In the genomic region with DNA sequence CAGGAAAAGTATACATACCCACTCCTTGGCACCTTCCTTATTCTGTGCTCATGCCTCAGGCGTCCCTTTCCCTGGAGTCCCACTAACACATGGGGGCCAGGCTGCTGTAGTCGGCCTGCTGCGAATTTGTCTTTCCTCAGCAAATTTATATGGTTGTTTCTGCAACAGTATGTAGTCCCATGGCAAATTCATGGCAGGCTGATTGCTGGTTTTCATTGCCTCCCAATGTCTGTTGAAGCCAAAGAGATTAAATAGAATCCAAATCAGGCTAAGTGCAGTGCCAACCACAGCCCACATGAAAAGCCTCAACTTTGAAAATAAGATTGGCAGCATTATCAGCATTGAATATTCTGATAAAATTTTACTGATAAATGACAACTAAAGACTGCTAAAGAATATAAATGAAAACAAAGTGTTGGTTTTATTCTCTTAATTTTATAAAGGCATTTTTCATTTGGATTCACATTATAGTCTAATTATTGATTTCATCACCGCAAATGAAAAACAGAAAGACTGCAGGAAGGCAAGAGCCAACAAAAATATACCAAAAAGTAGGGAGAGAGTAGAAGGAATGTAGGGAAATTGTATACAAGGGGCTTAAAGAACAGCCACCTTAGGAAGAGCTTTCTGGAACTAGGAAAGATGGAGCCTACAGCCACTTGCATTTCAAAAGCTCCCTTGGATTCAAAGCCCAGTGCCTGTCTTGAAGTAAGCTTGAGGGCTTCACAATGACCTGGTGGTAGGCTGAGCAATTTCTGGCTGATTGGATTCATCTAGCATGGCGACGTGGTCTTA, we compare ENCODE assay signal across 18 cellular contexts.
"Had no signal": no experiment of that assay in that cellular context is flagged by ENCODE, and none has a peak within 500 bp of the region (broad histone marks: within the 10 kb centered on the region; RNA-seq: fewer than 3 reads in every experiment).

No MANE protein-coding gene starts in this region.

- H3K9ac ChIP-seq: neural progenitor cell had no signal

- H3K4me2 ChIP-seq: neural progenitor cell had no signal

- H3K9me3 ChIP-seq: lower lobe of right lung, mucosa of descending colon, ovary, right lobe of liver, testis, tibial artery had no signal

- H2AFZ ChIP-seq: neural progenitor cell had no signal

- H3K36me3 ChIP-seq: lower lobe of right lung, neural progenitor cell, ovary, right lobe of liver, tibial artery had no signal

- H3K4me1 ChIP-seq: lower lobe of right lung, neural progenitor cell, right lobe of liver, testis, tibial artery had no signal

- H3K27ac ChIP-seq: dorsolateral prefrontal cortex, lower lobe of right lung, neural progenitor cell, ovary, right lobe of liver, testis, tibial artery had no signal

- DNase-seq: central memory CD4-positive, alpha-beta T cell; dorsolateral prefrontal cortex; effector CD4-positive, alpha-beta T cell; head of caudate nucleus; left ventricle myocardium superior; lower lobe of right lung; mucosa of descending colon; naive B cell; nucleus accumbens; ovary; right lobe of liver; stimulated activated CD4-positive, alpha-beta T cell treated with anti-CD3 and anti-CD28 coated beads, Interleukin-2, amount 100 ng/mL, for 24 hours; stimulated activated CD4-positive, alpha-beta T cell treated with anti-CD3 and anti-CD28 coated beads, Interleukin-4, amount 100 ng/mL, for 24 hours; stimulated activated naive CD8-positive, alpha-beta T cell treated with anti-CD3 and anti-CD28 coated beads, Interleukin-15, Interleukin-2, amounts not matched to agents 100 U/mL and 50 U/mL, for 24 hours; substantia nigra; testis; tibial artery had no signal

- H3K27me3 ChIP-seq: dorsolateral prefrontal cortex, neural progenitor cell, ovary, right lobe of liver, testis, tibial artery had no signal

- H3K4me3 ChIP-seq: dorsolateral prefrontal cortex, lower lobe of right lung, mucosa of descending colon, neural progenitor cell, ovary, right lobe of liver, testis, tibial artery had no signal
